In genomic region chr5:163832155-163832554, GRCh38 we compare ENCODE assay signal across 6 cellular contexts.
"Had no signal": no experiment of that assay in that cellular context is flagged by ENCODE, and none has a peak within 500 bp of the region (broad histone marks: within the 10 kb centered on the region; RNA-seq: fewer than 3 reads in every experiment).

No MANE protein-coding gene starts in this region.

- ATAC-seq: HepG2, K562 had no signal

- H3K27me3 Mint-ChIP-seq: IgD-negative memory B cell had no signal

- H3K27ac Mint-ChIP-seq: IgD-negative memory B cell had no signal

- H3K36me3 Mint-ChIP-seq: IgD-negative memory B cell had no signal

- DNase-seq: IMR-90, KBM-7 had no signal

- H3K4me3 ChIP-seq: K562 had no signal

- H3K27ac ChIP-seq: HL-60 had no signal
